Comparison of ENCODE assay signal across 21 cellular contexts in the genomic region with DNA sequence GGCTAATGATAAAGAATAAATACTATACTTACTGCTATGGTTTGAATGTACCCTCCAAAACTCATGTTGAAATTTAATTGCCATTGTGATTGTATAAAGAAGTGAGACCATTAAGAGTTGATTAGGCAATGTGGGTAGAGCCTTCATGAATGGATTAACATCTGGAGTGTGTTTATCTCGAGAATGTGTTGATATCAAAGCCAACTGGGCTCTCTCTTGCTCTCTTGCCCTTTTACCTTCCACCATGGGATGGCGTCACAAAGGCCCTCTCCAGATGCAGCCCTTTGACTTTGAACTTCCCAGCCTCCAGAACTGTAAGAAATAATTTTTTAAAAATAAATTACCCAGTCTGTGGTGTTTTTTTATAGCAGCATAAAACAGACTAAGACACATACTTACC.
"Had no signal": no experiment of that assay in that cellular context is flagged by ENCODE, and none has a peak within 500 bp of the region (broad histone marks: within the 10 kb centered on the region; RNA-seq: fewer than 3 reads in every experiment).

No MANE protein-coding gene starts in this region.

- ATAC-seq: activated T-cell treated with anti-CD3 and anti-CD28 coated beads, Interleukin-2, amount 50 U/mL, for 4 hours; PC-3 had no signal

- DNase-seq: activated B cell treated with CpG ODN at 0.5 μM for 24 hours; activated CD4-positive, alpha-beta T cell treated with anti-CD3 and anti-CD28 coated beads for 1 hour; activated CD4-positive, alpha-beta T cell treated with anti-CD3 and anti-CD28 coated beads, Interleukin-2, amount 10 ng/mL, durations not matched to agents 24 days and 14 days; activated CD4-positive, alpha-beta T cell treated with anti-CD3 and anti-CD28 coated beads, Interleukin-2, amount 50 U/mL, for 48 hours; activated CD8-positive, alpha-beta memory T cell treated with anti-CD3 and anti-CD28 coated beads for 24 hours; activated gamma-delta T cell; activated naive CD4-positive, alpha-beta T cell treated with anti-CD3 and anti-CD28 coated beads for 36 hours; activated T-cell treated with anti-CD3 and anti-CD28 coated beads, Interleukin-2, amount 50 U/mL, for 4 hours; anterior cingulate cortex; caudate nucleus; MG63; MV-4-11; NCI-H1694; NCI-H2081; NCI-H2171; NCI-H2227 treated with DMSO at 0.1 percent for 48 hours; NCI-H526; PC-3; SIG-M5; T-helper 2 cell; T1000 had no signal

- H3K9me3 ChIP-seq: MG63 had no signal

- H3K27me3 ChIP-seq: MG63 had no signal

- H3K36me3 ChIP-seq: MG63 had no signal

- H3K4me3 ChIP-seq: MG63 had no signal
